ENCODE assay signal across 19 cellular contexts in the genomic region with DNA sequence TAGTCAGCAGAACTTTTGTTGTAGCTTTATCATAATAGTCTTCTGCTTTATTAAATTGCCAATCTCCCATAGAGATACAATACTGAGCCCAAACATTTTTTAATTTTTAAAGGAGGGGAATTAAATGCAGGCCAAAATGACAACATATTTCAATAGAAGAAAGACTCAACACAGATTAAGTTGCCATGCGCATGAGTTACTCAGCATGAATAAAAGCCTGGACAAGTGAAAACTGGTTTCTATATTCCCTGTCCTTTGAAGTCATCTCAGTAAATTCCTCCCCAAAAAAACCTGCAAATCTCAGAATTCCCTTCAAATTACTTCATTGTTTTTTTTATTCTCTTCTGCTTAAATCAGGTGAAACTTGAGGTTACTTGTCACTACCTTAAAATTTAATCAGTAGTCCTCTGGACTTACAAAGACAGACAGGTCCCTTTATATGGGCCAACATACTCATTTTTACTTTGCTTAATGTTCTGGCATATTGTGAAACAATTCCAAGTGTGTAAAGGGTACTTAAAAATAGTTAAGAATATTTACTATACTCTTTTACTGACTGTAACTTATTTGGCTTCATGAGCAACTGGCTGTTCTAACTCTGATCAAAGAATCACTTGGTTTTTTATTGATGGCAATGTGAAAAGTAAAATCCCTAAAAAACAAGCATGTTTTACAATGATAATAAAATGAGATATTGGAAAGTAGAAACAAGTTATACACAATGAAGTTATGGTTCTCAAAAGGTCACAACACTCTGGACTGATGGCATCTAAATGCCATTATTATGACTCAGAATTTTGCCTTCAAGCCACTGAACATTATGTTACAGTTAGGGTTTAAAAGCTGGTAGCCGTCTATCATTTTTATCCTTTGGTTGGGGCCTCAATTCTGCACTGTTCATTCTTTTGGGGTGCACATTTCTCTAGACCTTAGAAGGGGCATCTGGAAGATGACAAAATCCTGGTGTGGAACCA. TPM values are rescaled to one million over a fixed set of nuclear protein-coding genes. Genes with fewer than 3 reads are reported as not detected.
DNase-seq lines count a peak whose midpoint lies in the region; ATAC-seq and TF ChIP-seq lines count a peak whose summit lies in the region.
"Had no signal": no experiment of that assay in that cellular context is flagged by ENCODE, and none has a peak within 500 bp of the region (broad histone marks: within the 10 kb centered on the region; RNA-seq: fewer than 3 reads in every experiment).

No MANE protein-coding gene starts in this region.

- peak overlapping the region; percentile 24 for H3K4me2 ChIP-seq in skeletal muscle satellite cell (ENCODE audit: low read length)

- H3K36me3 ChIP-seq in skeletal muscle satellite cell (ENCODE audit: insufficient read depth, low read length) = no peaks in the 10 kb centered on the region
- H3K36me3 ChIP-seq: BE2C, WERI-Rb-1 had no signal

- DNase-seq in HT-29 (ENCODE audit: low spot score) (peak; percentile 21), SW480 (ENCODE audit: low spot score) (peak; percentile 2), foreskin fibroblast (peak; percentile 23 to 56), DMS114 treated with DMSO at 0.1 percent for 48 hours (lab: John Stamatoyannopoulos, UW; ENCODE audit: unreplicated experiment) (no peak), anterior cingulate cortex (lab: John Stamatoyannopoulos, UW) (no peak)
- DNase-seq: activated CD4-positive, alpha-beta T cell treated with anti-CD3 and anti-CD28 coated beads, Interleukin-2, amount 50 U/mL, for 1 hour; BE2C; HFFc6; NCI-H1417; NCI-H2171 treated with DMSO at 0.1 percent for 48 hours; NCI-H774; nucleus accumbens; right cardiac atrium; substantia nigra; WERI-Rb-1 had no signal

- H3K4me1 ChIP-seq in skeletal muscle satellite cell (ENCODE audit: control insufficient read depth, insufficient read depth, low read length) = peaks cover 14% of the 10 kb centered on the region
- H3K4me1 ChIP-seq: BE2C had no signal

- no peaks in the 10 kb centered on the region for H3K9me3 ChIP-seq in skeletal muscle satellite cell (replicated peaks; ENCODE audit: low read length)
- H3K9me3 ChIP-seq: BE2C had no signal

- no peaks in the 10 kb centered on the region for H3K27me3 ChIP-seq in skeletal muscle satellite cell (ENCODE audit: control insufficient read depth, insufficient read depth, low read length)
- H3K27me3 ChIP-seq: BE2C had no signal

- H3K4me3 ChIP-seq in foreskin fibroblast (ENCODE audit: low read depth in 1 of 2, low read length in 2 of 2) = no peak overlapping the region
- no peak overlapping the region for H3K4me3 ChIP-seq in skeletal muscle satellite cell (ENCODE audit: low read length)

- ATAC-seq in GM19328 (IDR thresholded peaks at IDR 0.05; ENCODE audit: unreplicated experiment) = no peak
- ATAC-seq in GM21528 (IDR thresholded peaks at IDR 0.05; ENCODE audit: low FRiP score, unreplicated experiment) = no peak
- ATAC-seq: right cardiac atrium had no signal

- no peak for TF ChIP-seq CTCF in foreskin fibroblast (IDR thresholded peaks at IDR 0.05; ENCODE audit: low read depth, low read length)

- no peak overlapping the region for H3K9ac ChIP-seq in skeletal muscle satellite cell (ENCODE audit: low read depth, low read length)

RNA-seq across cellular contexts. Expression of gene COL21A1, which starts 49.9 kb away (rescaled TPM):
- total RNA-seq in HT-29 (2014; rRNA removed; shearing (Covaris generic)) = 0.18 TPM in 1 of 2 replicates, not detected in the other
- 2.5 and 2.8 TPM in 2 replicates for total RNA-seq in skeletal muscle satellite cell (2012; rRNA removed)
- total RNA-seq: HFFc6, OCI-LY7 had no signal

Comparison
In these comparisons a context has a peak if more than half of its experiments do, and no peak if none do; other contexts are left out.
1. DNase-seq: peak in HT-29 (single experiment), SW480 (single experiment) and foreskin fibroblast (2 of 2); none in DMS114 treated with DMSO at 0.1 percent for 48 hours (single experiment) and anterior cingulate cortex (0 of 58).